Comparison of ENCODE assay signal across 9 cellular contexts in genomic region chr4:85701881-85702321, GRCh38.
DNase-seq lines count a peak whose midpoint lies in the region; ATAC-seq, FAIRE-seq and TF ChIP-seq lines count a peak whose summit lies in the region.
"Had no signal": no experiment of that assay in that cellular context is flagged by ENCODE, and none has a peak within 500 bp of the region (broad histone marks: within the 10 kb centered on the region; RNA-seq: fewer than 3 reads in every experiment).

No MANE protein-coding gene starts in this region.

- intact Hi-C loops in activated T-helper 1 cell treated with anti-CD3 and anti-CD28 coated beads, Interleukin-12 subunit alpha, Interleukin-12 subunit beta, Interleukin-2, Interleukin-4 antibody, amounts not matched to agents 30 ng/mL and 10 ng/mL and 1 ng/mL, durations not matched to agents 14 hours and 24 hours and 36 hours (cut with micrococcal nuclease) = no loop called here

- no peak overlapping the region for H3K4me2 ChIP-seq in hepatocyte

- no peaks in the 10 kb centered on the region for H3K9me3 Mint-ChIP-seq in activated T-helper 1 cell treated with anti-CD3 and anti-CD28 coated beads, Interleukin-12 subunit alpha, Interleukin-12 subunit beta, Interleukin-2, Interleukin-4 antibody, amounts not matched to agents 30 ng/mL and 10 ng/mL and 1 ng/mL, durations not matched to agents 14 hours and 24 hours and 36 hours
- H3K9me3 Mint-ChIP-seq in activated naive CD8-positive, alpha-beta T cell treated with anti-CD3 and anti-CD28 coated beads, Interleukin-2, amount 50 U/mL, for 24 hours = peaks cover 12% of the 10 kb centered on the region
- peaks cover 5 to 22% (median 14%) of the 10 kb centered on the region in 5 donors for H3K9me3 Mint-ChIP-seq in CD8-positive, alpha-beta memory T cell

- DNase-seq in hepatocyte (ENCODE audit: low spot score) (no peak), small intestine (no peak)
- DNase-seq in activated T-helper 1 cell treated with anti-CD3 and anti-CD28 coated beads, Interleukin-12 subunit alpha, Interleukin-12 subunit beta, Interleukin-2, Interleukin-4 antibody, amounts not matched to agents 30 ng/mL and 10 ng/mL and 1 ng/mL, durations not matched to agents 14 hours and 24 hours and 36 hours (ENCODE audit: low spot score) = no peak
- DNase-seq in activated naive CD8-positive, alpha-beta T cell treated with anti-CD3 and anti-CD28 coated beads, Interleukin-2, amount 50 U/mL, for 24 hours = no peak
- no peak for DNase-seq in CD8-positive, alpha-beta memory T cell
- DNase-seq: NCI-H1048 had no signal

- H3K36me3 ChIP-seq in hepatocyte (replicated peaks; ENCODE audit: insufficient read depth, low read depth) (no peaks in the 10 kb centered on the region), small intestine (ENCODE audit: control insufficient read depth in 2 of 2, insufficient read depth in 2 of 2, low read length in 2 of 2) (no peaks in the 10 kb centered on the region)
- H3K36me3 ChIP-seq in CD8-positive, alpha-beta memory T cell (ENCODE audit: insufficient read depth, low read length) = no peaks in the 10 kb centered on the region

- ATAC-seq in GM18519 (IDR thresholded peaks at IDR 0.05; ENCODE audit: low FRiP score, unreplicated experiment) (peak; percentile 100), GM21825 (IDR thresholded peaks at IDR 0.05; ENCODE audit: unreplicated experiment) (peak; percentile 99), HG03575 (IDR thresholded peaks at IDR 0.05; ENCODE audit: extremely low read depth, insufficient number of reproducible peaks, low FRiP score, unreplicated experiment) (peak; percentile 99)
- no peak for ATAC-seq in activated naive CD8-positive, alpha-beta T cell treated with anti-CD3 and anti-CD28 coated beads, Interleukin-2, amount 50 U/mL, for 24 hours

- TF ChIP-seq CTCF in hepatocyte (IDR thresholded peaks at IDR 0.05; ENCODE audit: poor library complexity) = no peak

- no peaks in the 10 kb centered on the region for H3K4me1 Mint-ChIP-seq in activated T-helper 1 cell treated with anti-CD3 and anti-CD28 coated beads, Interleukin-12 subunit alpha, Interleukin-12 subunit beta, Interleukin-2, Interleukin-4 antibody, amounts not matched to agents 30 ng/mL and 10 ng/mL and 1 ng/mL, durations not matched to agents 14 hours and 24 hours and 36 hours (ENCODE audit: low read depth)
- peaks cover 2% of the 10 kb centered on the region for H3K4me1 Mint-ChIP-seq in activated naive CD8-positive, alpha-beta T cell treated with anti-CD3 and anti-CD28 coated beads, Interleukin-2, amount 50 U/mL, for 24 hours
- H3K4me1 Mint-ChIP-seq in CD8-positive, alpha-beta memory T cell = no peaks in the 10 kb centered on the region

- H3K4me1 ChIP-seq in hepatocyte (ENCODE audit: insufficient read depth) (no peaks in the 10 kb centered on the region), small intestine (ENCODE audit: control insufficient read depth in 2 of 2, insufficient read depth in 1 of 2, low read depth in 1 of 2, low read length in 1 of 2) (no peaks in the 10 kb centered on the region)
- H3K4me1 ChIP-seq in CD8-positive, alpha-beta memory T cell (ENCODE audit: insufficient read depth, low read length) = no peaks in the 10 kb centered on the region

- no peak overlapping the region for H3K27ac Mint-ChIP-seq in activated T-helper 1 cell treated with anti-CD3 and anti-CD28 coated beads, Interleukin-12 subunit alpha, Interleukin-12 subunit beta, Interleukin-2, Interleukin-4 antibody, amounts not matched to agents 30 ng/mL and 10 ng/mL and 1 ng/mL, durations not matched to agents 14 hours and 24 hours and 36 hours
- no peak overlapping the region for H3K27ac Mint-ChIP-seq in activated naive CD8-positive, alpha-beta T cell treated with anti-CD3 and anti-CD28 coated beads, Interleukin-2, amount 50 U/mL, for 24 hours
- H3K27ac Mint-ChIP-seq in CD8-positive, alpha-beta memory T cell = no peak overlapping the region

- POLR2A ChIA-PET in CD8-positive, alpha-beta memory T cell (lab: Charles Lee) = no interaction called here

- no peak overlapping the region for H3K4me3 Mint-ChIP-seq in activated T-helper 1 cell treated with anti-CD3 and anti-CD28 coated beads, Interleukin-12 subunit alpha, Interleukin-12 subunit beta, Interleukin-2, Interleukin-4 antibody, amounts not matched to agents 30 ng/mL and 10 ng/mL and 1 ng/mL, durations not matched to agents 14 hours and 24 hours and 36 hours
- no peak overlapping the region for H3K4me3 Mint-ChIP-seq in activated naive CD8-positive, alpha-beta T cell treated with anti-CD3 and anti-CD28 coated beads, Interleukin-2, amount 50 U/mL, for 24 hours
- no peak overlapping the region for H3K4me3 Mint-ChIP-seq in CD8-positive, alpha-beta memory T cell

- no peaks in the 10 kb centered on the region for H3K79me2 ChIP-seq in hepatocyte

- H3K27ac ChIP-seq in hepatocyte (peak overlapping the region; percentile 0), small intestine (ENCODE audit: low read depth in 1 of 2, low read length in 1 of 2) (no peak overlapping the region)
- no peak overlapping the region for H3K27ac ChIP-seq in CD8-positive, alpha-beta memory T cell (ENCODE audit: low read depth, low read length)

- H3K27me3 ChIP-seq in hepatocyte (no peaks in the 10 kb centered on the region), small intestine (ENCODE audit: control insufficient read depth in 2 of 2, insufficient read depth in 2 of 2, low read length in 2 of 2) (no peaks in the 10 kb centered on the region)
- H3K27me3 ChIP-seq in CD8-positive, alpha-beta memory T cell (ENCODE audit: insufficient read depth, low read length, poor library complexity, severe bottlenecking) = no peaks in the 10 kb centered on the region

- no peaks in the 10 kb centered on the region for H3K27me3 Mint-ChIP-seq in activated T-helper 1 cell treated with anti-CD3 and anti-CD28 coated beads, Interleukin-12 subunit alpha, Interleukin-12 subunit beta, Interleukin-2, Interleukin-4 antibody, amounts not matched to agents 30 ng/mL and 10 ng/mL and 1 ng/mL, durations not matched to agents 14 hours and 24 hours and 36 hours (ENCODE audit: insufficient read depth)
- no peaks in the 10 kb centered on the region for H3K27me3 Mint-ChIP-seq in activated naive CD8-positive, alpha-beta T cell treated with anti-CD3 and anti-CD28 coated beads, Interleukin-2, amount 50 U/mL, for 24 hours
- H3K27me3 Mint-ChIP-seq in CD8-positive, alpha-beta memory T cell = no peaks in the 10 kb centered on the region

- H3K36me3 Mint-ChIP-seq in activated T-helper 1 cell treated with anti-CD3 and anti-CD28 coated beads, Interleukin-12 subunit alpha, Interleukin-12 subunit beta, Interleukin-2, Interleukin-4 antibody, amounts not matched to agents 30 ng/mL and 10 ng/mL and 1 ng/mL, durations not matched to agents 14 hours and 24 hours and 36 hours (ENCODE audit: low read depth) = no peaks in the 10 kb centered on the region
- no peaks in the 10 kb centered on the region for H3K36me3 Mint-ChIP-seq in activated naive CD8-positive, alpha-beta T cell treated with anti-CD3 and anti-CD28 coated beads, Interleukin-2, amount 50 U/mL, for 24 hours (ENCODE audit: low read depth)
- peaks cover 0 to 2% (median 0%) of the 10 kb centered on the region in 3 donors for H3K36me3 Mint-ChIP-seq in CD8-positive, alpha-beta memory T cell

- H3K9me3 ChIP-seq in hepatocyte (ENCODE audit: low read depth) (no peaks in the 10 kb centered on the region), small intestine (ENCODE audit: control insufficient read depth, low read depth) (no peaks in the 10 kb centered on the region)
- no peaks in the 10 kb centered on the region for H3K9me3 ChIP-seq in CD8-positive, alpha-beta memory T cell (ENCODE audit: low read length)

- no peaks in the 10 kb centered on the region for H4K20me1 ChIP-seq in hepatocyte (ENCODE audit: insufficient read depth, poor library complexity, severe bottlenecking)

- no peaks in the 10 kb centered on the region for H3K9me2 ChIP-seq in hepatocyte (replicated peaks; ENCODE audit: insufficient read depth)

- H3K4me3 ChIP-seq in hepatocyte (no peak overlapping the region), small intestine (ENCODE audit: low read depth in 1 of 2, low read length in 2 of 2) (no peak overlapping the region)
- H3K4me3 ChIP-seq in CD8-positive, alpha-beta memory T cell (ENCODE audit: low read length) = no peak overlapping the region

- CTCF ChIA-PET in CD8-positive, alpha-beta memory T cell (lab: Charles Lee) = no interaction called here

- FAIRE-seq in small intestine (lab: Jason Lieb, UNC) = no peak

- H2AFZ ChIP-seq in hepatocyte = no peak overlapping the region

- 72% methylated on average over 1 of the region's 1 CpG for WGBS in hepatocyte (ENCODE audit: low lambda C conversion rate, missing lambda C conversion rate)
- WGBS in small intestine, 3 donors = 65 to 84% (median 76%) methylated on average over 1 of the region's 1 CpG
